In the genomic region with DNA sequence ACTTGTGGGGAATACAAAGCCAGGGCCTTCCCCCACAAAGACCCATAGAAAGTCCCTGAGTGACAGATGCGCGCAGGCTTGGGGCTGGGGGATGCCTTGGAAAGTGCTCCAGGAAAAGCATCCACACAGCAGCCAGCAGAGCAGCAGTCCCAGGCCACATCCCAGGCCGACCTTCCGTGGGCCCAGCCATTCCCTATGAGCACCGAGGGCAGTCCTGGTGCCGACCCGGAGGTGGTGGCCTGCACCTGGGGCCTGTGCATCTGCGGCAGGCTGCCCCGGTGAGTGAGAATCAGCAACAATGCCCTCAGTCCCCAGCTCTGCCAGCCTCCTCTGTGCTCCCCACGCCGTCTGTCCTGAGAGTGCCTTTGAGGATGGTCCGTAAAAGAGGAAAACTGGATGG, we compare ENCODE assay signal across 32 cellular contexts.
"Had no signal": no experiment of that assay in that cellular context is flagged by ENCODE, and none has a peak within 500 bp of the region (broad histone marks: within the 10 kb centered on the region; RNA-seq: fewer than 3 reads in every experiment).

No MANE protein-coding gene starts in this region.

- FAIRE-seq: astrocyte, colon had no signal

- ATAC-seq: activated CD4-positive, CD25-positive, alpha-beta regulatory T cell treated with anti-CD3 and anti-CD28 coated beads, Interleukin-2, amount 50 U/mL, for 24 hours; activated CD8-positive, alpha-beta T cell treated with anti-CD3 and anti-CD28 coated beads for 36 hours; activated T-cell treated with anti-CD3 and anti-CD28 coated beads, Interleukin-2, amount 50 U/mL, for 4 hours; activated T-helper 17 cell treated with anti-CD3 and anti-CD28 coated beads, Interleukin-2, amount 50 U/mL, for 72 hours; effector memory CD8-positive, alpha-beta T cell; foreskin keratinocyte; gastrocnemius medialis; T-helper 17 cell had no signal

- DNase-seq: activated B cell treated with CpG ODN at 0.5 μM for 24 hours; activated CD4-positive, alpha-beta T cell treated with anti-CD3 and anti-CD28 coated beads for 48 hours; activated CD4-positive, alpha-beta T cell treated with anti-CD3 and anti-CD28 coated beads, Interleukin-2, amount 50 U/mL, for 1 hour; activated CD4-positive, alpha-beta T cell treated with anti-CD3 and anti-CD28 coated beads, Interleukin-2, amount 50 U/mL, for 48 hours; activated CD8-positive, alpha-beta memory T cell treated with anti-CD3 and anti-CD28 coated beads for 24 hours; activated CD8-positive, alpha-beta T cell treated with anti-CD3 and anti-CD28 coated beads for 36 hours; activated effector memory CD4-positive, alpha-beta T cell treated with Interleukin-2 at 50 U/mL for 16 hours; activated gamma-delta T cell treated with Interleukin-2 at 50 U/mL for 16 hours; activated naive CD4-positive, alpha-beta T cell treated with anti-CD3 and anti-CD28 coated beads, Interleukin-2, amount 50 U/mL, for 16 hours; activated naive CD4-positive, alpha-beta T cell treated with Interleukin-2 at 50 U/mL for 16 hours; activated T-cell treated with anti-CD3 and anti-CD28 coated beads, Interleukin-2, amount 50 U/mL, for 4 hours; amniotic stem cell; anterior cingulate cortex; brain microvascular endothelial cell; caudate nucleus; cortex of kidney; dermis blood vessel endothelial cell; effector CD4-positive, alpha-beta T cell; effector memory CD8-positive, alpha-beta T cell; erythroblast; foreskin keratinocyte; gastrocnemius medialis; SW 1271; T-helper 1 cell; T-helper 17 cell; T1000; WERI-Rb-1 had no signal

- H3K9me3 ChIP-seq: esophagus muscularis mucosa, gastrocnemius medialis had no signal

- H3K27ac ChIP-seq: brain microvascular endothelial cell, esophagus muscularis mucosa, foreskin keratinocyte, gastrocnemius medialis, WERI-Rb-1 had no signal

- H3K27me3 ChIP-seq: brain microvascular endothelial cell, esophagus muscularis mucosa, foreskin keratinocyte, gastrocnemius medialis had no signal

- H3K4me3 ChIP-seq: esophagus muscularis mucosa, gastrocnemius medialis had no signal

- H3K4me1 ChIP-seq: foreskin keratinocyte had no signal

- H3K36me3 ChIP-seq: brain microvascular endothelial cell, WERI-Rb-1 had no signal
